ENCODE assay signal across 1 cellular context in genomic region chr12:53451661-53452158, GRCh38.
TF ChIP-seq lines count a peak whose summit lies in the region.

TSS of gene PCBP2 (plus strand) at chr12:53452102. CDS start at chr12:53454801, 2,699 bp downstream.

TF ChIP-seq in K562, 482 proteins besides CTCF, POLR2A, EP300 and RAD21 (continued from another document):
- no peak for TF ChIP-seq ZBTB49 (CRISPR knock-in tag; IDR thresholded peaks at IDR 0.05; ENCODE audit: borderline replicate concordance)
- peak; percentile 33; the same call in 1 of the 2 replicates for TF ChIP-seq SMARCA4 (IDR thresholded peaks at IDR 0.05)
- TF ChIP-seq ZNF408 (CRISPR knock-in tag; IDR thresholded peaks at IDR 0.05; ENCODE audit: low read depth): no peak
- TF ChIP-seq NFYB (IDR thresholded peaks at IDR 0.05; ENCODE audit: extremely low read depth, insufficient read length): no peak
- TF ChIP-seq NFXL1 (CRISPR knock-in tag; IDR thresholded peaks at IDR 0.05): no peak
- TF ChIP-seq ZNF197 (CRISPR knock-in tag; IDR thresholded peaks at IDR 0.05; ENCODE audit: low read depth): peak; percentile 10; the same call in 1 of the 2 replicates
- TF ChIP-seq POU5F1 (IDR thresholded peaks at IDR 0.05; ENCODE audit: borderline replicate concordance, low read depth, low read length, partially characterized antibody): peak; percentile 47
- TF ChIP-seq ZNF124 (CRISPR knock-in tag; IDR thresholded peaks at IDR 0.05): no peak
- TF ChIP-seq SNRNP70 (optimal IDR thresholded peaks at IDR 0.05; ENCODE audit: low read depth, low read length): no peak
- peak; percentile 76 for TF ChIP-seq GMEB1 (CRISPR knock-in tag; IDR thresholded peaks at IDR 0.05)
- TF ChIP-seq ZNF639 (CRISPR knock-in tag; conservative IDR thresholded peaks at IDR 0.05 in 1 of 2, IDR thresholded peaks at IDR 0.05 in 1 of 2): peak in 1 of 2 experiments; percentile 93; a peak in 2 of 4 replicates
- TF ChIP-seq TFAM (CRISPR knock-in tag; conservative IDR thresholded peaks at IDR 0.05): no peak
- TF ChIP-seq HMG20B (CRISPR knock-in tag; IDR thresholded peaks at IDR 0.05): no peak
- 0 out of 2 replicates have a peak, but pooled peaks have one; percentile 34 for TF ChIP-seq CBX5 (IDR thresholded peaks at IDR 0.05; ENCODE audit: borderline replicate concordance, low read depth)
- TF ChIP-seq ZZZ3 (IDR thresholded peaks at IDR 0.05): peak; percentile 91
- TF ChIP-seq ILF3 (IDR thresholded peaks at IDR 0.05; ENCODE audit: borderline replicate concordance): no peak
- TF ChIP-seq MTF1 (CRISPR knock-in tag; IDR thresholded peaks at IDR 0.05; ENCODE audit: borderline replicate concordance): no peak
- no peak; the same call in 1 of the 2 replicates for TF ChIP-seq ETV1 (tag; conservative IDR thresholded peaks at IDR 0.05; ENCODE audit: low read depth)
- no peak for TF ChIP-seq PCBP2 (IDR thresholded peaks at IDR 0.05; ENCODE audit: low read depth, low read length, poor library complexity, severe bottlenecking)
- no peak for TF ChIP-seq CHD1 (IDR thresholded peaks at IDR 0.05; ENCODE audit: low read length)
- TF ChIP-seq CUX1 (CRISPR knock-in tag; IDR thresholded peaks at IDR 0.05): no peak
- 0 out of 2 replicates have a peak, but pooled peaks have one; percentile 14 for TF ChIP-seq SAFB (IDR thresholded peaks at IDR 0.05; ENCODE audit: borderline replicate concordance, low read depth, low read length)
- no peak for TF ChIP-seq ZSCAN32 (CRISPR knock-in tag; IDR thresholded peaks at IDR 0.05)
- no peak for TF ChIP-seq ZNF3 (CRISPR knock-in tag; IDR thresholded peaks at IDR 0.05)
- no peak for TF ChIP-seq ZNF121 (CRISPR knock-in tag; conservative IDR thresholded peaks at IDR 0.05)
- no peak for TF ChIP-seq HDAC3 (IDR thresholded peaks at IDR 0.05; ENCODE audit: borderline replicate concordance, partially characterized antibody)
- TF ChIP-seq ZNF175 (CRISPR knock-in tag; IDR thresholded peaks at IDR 0.05; ENCODE audit: low read depth): no peak; the same call in 1 of the 2 replicates
- no peak for TF ChIP-seq SREBF2 (CRISPR knock-in tag; IDR thresholded peaks at IDR 0.05)
- peak; percentile 96 for TF ChIP-seq GABPA (tag; conservative IDR thresholded peaks at IDR 0.05; ENCODE audit: low read depth)
- TF ChIP-seq SRSF1 (IDR thresholded peaks at IDR 0.05; ENCODE audit: low read depth, low read length): no peak
- TF ChIP-seq PHF21A (IDR thresholded peaks at IDR 0.05; ENCODE audit: borderline replicate concordance, low read depth): no peak
- no peak for TF ChIP-seq PTTG1 (tag; IDR thresholded peaks at IDR 0.05; ENCODE audit: low read depth)
- no peak for TF ChIP-seq NFE2L1 (tag; IDR thresholded peaks at IDR 0.05; ENCODE audit: borderline replicate concordance, low read depth)
- no peak for TF ChIP-seq CEBPZ (IDR thresholded peaks at IDR 0.05; ENCODE audit: borderline replicate concordance, low read depth, low read length)
- peak; percentile 81 for TF ChIP-seq JUND (IDR thresholded peaks at IDR 0.05; ENCODE audit: borderline replicate concordance, low read depth, low read length)
- no peak; the same call in 2 of the 3 replicates for TF ChIP-seq JUND (tag; IDR thresholded peaks at IDR 0.05; ENCODE audit: borderline replicate concordance, low read depth, low read length)
- no peak for TF ChIP-seq TCFL5 (CRISPR knock-in tag; conservative IDR thresholded peaks at IDR 0.05)
- TF ChIP-seq EWSR1 (IDR thresholded peaks at IDR 0.05; ENCODE audit: borderline replicate concordance, low read depth, partially characterized antibody): no peak
- TF ChIP-seq PURB (CRISPR knock-in tag; IDR thresholded peaks at IDR 0.05; ENCODE audit: low read depth): no peak
- TF ChIP-seq NR2C1 (IDR thresholded peaks at IDR 0.05): peak; percentile 100
- TF ChIP-seq NR2C1 (tag; IDR thresholded peaks at IDR 0.05): peak; percentile 100
- peak; percentile 91 for TF ChIP-seq TFAP4 (CRISPR knock-in tag; IDR thresholded peaks at IDR 0.05; ENCODE audit: borderline replicate concordance)
- no peak; the same call in 1 of the 2 replicates for TF ChIP-seq KHSRP (IDR thresholded peaks at IDR 0.05)
- TF ChIP-seq YBX1 (IDR thresholded peaks at IDR 0.05): no peak
- TF ChIP-seq SLC30A9 (CRISPR knock-in tag; IDR thresholded peaks at IDR 0.05): no peak
- no peak for TF ChIP-seq ZNF354B (CRISPR knock-in tag; IDR thresholded peaks at IDR 0.05)
- TF ChIP-seq BCLAF1 (IDR thresholded peaks at IDR 0.05; ENCODE audit: borderline replicate concordance in 1 of 2, control insufficient read depth in 1 of 2, low read depth in 2 of 2, low read length in 1 of 2): peak; percentile 17 to 95; a peak in 3 of 4 replicates
